In genomic region chr2:219722276-219722883, GRCh38 we compare ENCODE assay signal across 1 cellular context.
TF ChIP-seq lines count a peak whose summit lies in the region.

No MANE protein-coding gene starts in this region.

TF ChIP-seq in SK-N-SH treated with all-trans-retinoic acid at 6 μM for 48 hours, 23 proteins besides CTCF, POLR2A, EP300 and RAD21 (continued from another document):
- TF ChIP-seq CSRNP3 (CRISPR knock-in tag; IDR thresholded peaks at IDR 0.05): no peak
- TF ChIP-seq, protein P1, sequence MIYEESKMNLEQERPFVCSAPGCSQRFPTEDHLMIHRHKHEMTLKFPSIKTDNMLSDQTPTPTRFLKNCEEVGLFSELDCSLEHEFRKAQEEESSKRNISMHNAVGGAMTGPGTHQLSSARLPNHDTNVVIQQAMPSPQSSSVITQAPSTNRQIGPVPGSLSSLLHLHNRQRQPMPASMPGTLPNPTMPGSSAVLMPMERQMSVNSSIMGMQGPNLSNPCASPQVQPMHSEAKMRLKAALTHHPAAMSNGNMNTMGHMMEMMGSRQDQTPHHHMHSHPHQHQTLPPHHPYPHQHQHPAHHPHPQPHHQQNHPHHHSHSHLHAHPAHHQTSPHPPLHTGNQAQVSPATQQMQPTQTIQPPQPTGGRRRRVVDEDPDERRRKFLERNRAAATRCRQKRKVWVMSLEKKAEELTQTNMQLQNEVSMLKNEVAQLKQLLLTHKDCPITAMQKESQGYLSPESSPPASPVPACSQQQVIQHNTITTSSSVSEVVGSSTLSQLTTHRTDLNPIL (CRISPR knock-in tag; IDR thresholded peaks at IDR 0.05; ENCODE audit: low read depth): no peak
- TF ChIP-seq ZC3H10 (CRISPR knock-in tag; IDR thresholded peaks at IDR 0.05): no peak
- no peak for TF ChIP-seq ESRRG (CRISPR knock-in tag; IDR thresholded peaks at IDR 0.05)
- TF ChIP-seq ISL1 (CRISPR knock-in tag; IDR thresholded peaks at IDR 0.05): no peak
- TF ChIP-seq TCF4 (CRISPR knock-in tag; IDR thresholded peaks at IDR 0.05; ENCODE audit: borderline replicate concordance): no peak
